Comparison of ENCODE assay signal across 1 cellular context in the genomic region with DNA sequence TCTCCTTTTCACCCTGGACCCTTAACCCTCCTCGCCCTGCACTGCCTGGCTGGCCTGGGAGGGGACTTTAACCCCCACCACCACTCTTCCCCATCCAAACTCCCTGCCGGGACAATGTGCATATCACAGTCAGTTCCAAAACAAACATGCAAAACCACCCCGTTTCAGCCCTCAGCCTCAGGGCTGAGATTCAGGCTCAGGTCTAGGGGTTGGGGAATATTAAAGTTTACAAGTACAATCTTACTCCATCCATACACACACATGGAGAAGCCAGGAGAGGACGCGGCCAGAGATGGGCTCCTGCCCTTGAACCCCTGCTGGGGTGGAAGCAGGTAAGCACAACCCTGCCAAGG.
TF ChIP-seq lines count a peak whose summit lies in the region.

No MANE protein-coding gene starts in this region.

TF ChIP-seq in GM23338, 12 proteins besides CTCF, POLR2A, EP300 and RAD21 (continued from another document):
- TF ChIP-seq, protein P1, sequence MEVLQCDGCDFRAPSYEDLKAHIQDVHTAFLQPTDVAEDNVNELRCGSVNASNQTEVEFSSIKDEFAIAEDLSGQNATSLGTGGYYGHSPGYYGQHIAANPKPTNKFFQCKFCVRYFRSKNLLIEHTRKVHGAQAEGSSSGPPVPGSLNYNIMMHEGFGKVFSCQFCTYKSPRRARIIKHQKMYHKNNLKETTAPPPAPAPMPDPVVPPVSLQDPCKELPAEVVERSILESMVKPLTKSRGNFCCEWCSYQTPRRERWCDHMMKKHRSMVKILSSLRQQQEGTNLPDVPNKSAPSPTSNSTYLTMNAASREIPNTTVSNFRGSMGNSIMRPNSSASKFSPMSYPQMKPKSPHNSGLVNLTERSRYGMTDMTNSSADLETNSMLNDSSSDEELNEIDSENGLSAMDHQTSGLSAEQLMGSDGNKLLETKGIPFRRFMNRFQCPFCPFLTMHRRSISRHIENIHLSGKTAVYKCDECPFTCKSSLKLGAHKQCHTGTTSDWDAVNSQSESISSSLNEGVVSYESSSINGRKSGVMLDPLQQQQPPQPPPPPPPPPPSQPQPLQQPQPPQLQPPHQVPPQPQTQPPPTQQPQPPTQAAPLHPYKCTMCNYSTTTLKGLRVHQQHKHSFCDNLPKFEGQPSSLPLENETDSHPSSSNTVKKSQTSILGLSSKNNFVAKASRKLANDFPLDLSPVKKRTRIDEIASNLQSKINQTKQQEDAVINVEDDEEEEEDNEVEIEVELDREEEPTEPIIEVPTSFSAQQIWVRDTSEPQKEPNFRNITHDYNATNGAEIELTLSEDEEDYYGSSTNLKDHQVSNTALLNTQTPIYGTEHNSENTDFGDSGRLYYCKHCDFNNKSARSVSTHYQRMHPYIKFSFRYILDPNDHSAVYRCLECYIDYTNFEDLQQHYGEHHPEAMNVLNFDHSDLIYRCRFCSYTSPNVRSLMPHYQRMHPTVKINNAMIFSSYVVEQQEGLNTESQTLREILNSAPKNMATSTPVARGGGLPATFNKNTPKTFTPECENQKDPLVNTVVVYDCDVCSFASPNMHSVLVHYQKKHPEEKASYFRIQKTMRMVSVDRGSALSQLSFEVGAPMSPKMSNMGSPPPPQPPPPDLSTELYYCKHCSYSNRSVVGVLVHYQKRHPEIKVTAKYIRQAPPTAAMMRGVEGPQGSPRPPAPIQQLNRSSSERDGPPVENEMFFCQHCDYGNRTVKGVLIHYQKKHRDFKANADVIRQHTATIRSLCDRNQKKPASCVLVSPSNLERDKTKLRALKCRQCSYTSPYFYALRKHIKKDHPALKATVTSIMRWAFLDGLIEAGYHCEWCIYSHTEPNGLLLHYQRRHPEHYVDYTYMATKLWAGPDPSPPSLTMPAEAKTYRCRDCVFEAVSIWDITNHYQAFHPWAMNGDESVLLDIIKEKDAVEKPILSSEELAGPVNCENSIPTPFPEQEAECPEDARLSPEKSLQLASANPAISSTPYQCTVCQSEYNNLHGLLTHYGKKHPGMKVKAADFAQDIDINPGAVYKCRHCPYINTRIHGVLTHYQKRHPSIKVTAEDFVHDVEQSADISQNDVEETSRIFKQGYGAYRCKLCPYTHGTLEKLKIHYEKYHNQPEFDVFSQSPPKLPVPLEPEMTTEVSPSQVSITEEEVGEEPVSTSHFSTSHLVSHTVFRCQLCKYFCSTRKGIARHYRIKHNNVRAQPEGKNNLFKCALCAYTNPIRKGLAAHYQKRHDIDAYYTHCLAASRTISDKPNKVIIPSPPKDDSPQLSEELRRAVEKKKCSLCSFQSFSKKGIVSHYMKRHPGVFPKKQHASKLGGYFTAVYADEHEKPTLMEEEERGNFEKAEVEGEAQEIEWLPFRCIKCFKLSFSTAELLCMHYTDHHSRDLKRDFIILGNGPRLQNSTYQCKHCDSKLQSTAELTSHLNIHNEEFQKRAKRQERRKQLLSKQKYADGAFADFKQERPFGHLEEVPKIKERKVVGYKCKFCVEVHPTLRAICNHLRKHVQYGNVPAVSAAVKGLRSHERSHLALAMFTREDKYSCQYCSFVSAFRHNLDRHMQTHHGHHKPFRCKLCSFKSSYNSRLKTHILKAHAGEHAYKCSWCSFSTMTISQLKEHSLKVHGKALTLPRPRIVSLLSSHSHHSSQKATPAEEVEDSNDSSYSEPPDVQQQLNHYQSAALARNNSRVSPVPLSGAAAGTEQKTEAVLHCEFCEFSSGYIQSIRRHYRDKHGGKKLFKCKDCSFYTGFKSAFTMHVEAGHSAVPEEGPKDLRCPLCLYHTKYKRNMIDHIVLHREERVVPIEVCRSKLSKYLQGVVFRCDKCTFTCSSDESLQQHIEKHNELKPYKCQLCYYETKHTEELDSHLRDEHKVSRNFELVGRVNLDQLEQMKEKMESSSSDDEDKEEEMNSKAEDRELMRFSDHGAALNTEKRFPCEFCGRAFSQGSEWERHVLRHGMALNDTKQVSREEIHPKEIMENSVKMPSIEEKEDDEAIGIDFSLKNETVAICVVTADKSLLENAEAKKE (CRISPR knock-in tag; IDR thresholded peaks at IDR 0.05) = no peak
